Comparison of ENCODE assay signal across 1 cellular context in genomic region chr9:137264067-137264466, GRCh38.
A peak's percentile ranks its signal among the peaks of the same experiment; 100 is the strongest.
TF ChIP-seq lines count a peak whose summit lies in the region.

No MANE protein-coding gene starts in this region.

TF ChIP-seq in HepG2, 621 proteins besides CTCF, POLR2A, EP300 and RAD21:
- TF ChIP-seq ATF4 (CRISPR knock-in tag; IDR thresholded peaks at IDR 0.05) (no peak), HOXD1 (CRISPR knock-in tag; IDR thresholded peaks at IDR 0.05) (no peak), ESRRA (CRISPR knock-in tag; IDR thresholded peaks at IDR 0.05; ENCODE audit: low read depth) (no peak), AGO2 (optimal IDR thresholded peaks at IDR 0.05; ENCODE audit: low read depth, low read length) (peak; percentile 24), ZNF609 (CRISPR knock-in tag; IDR thresholded peaks at IDR 0.05; ENCODE audit: borderline replicate concordance) (no peak), FOXC1 (CRISPR knock-in tag; IDR thresholded peaks at IDR 0.05; ENCODE audit: borderline replicate concordance) (no peak)
- TF ChIP-seq, protein P1, sequence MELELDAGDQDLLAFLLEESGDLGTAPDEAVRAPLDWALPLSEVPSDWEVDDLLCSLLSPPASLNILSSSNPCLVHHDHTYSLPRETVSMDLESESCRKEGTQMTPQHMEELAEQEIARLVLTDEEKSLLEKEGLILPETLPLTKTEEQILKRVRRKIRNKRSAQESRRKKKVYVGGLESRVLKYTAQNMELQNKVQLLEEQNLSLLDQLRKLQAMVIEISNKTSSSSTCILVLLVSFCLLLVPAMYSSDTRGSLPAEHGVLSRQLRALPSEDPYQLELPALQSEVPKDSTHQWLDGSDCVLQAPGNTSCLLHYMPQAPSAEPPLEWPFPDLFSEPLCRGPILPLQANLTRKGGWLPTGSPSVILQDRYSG (CRISPR knock-in tag; IDR thresholded peaks at IDR 0.05) = no peak
TF ChIP-seq in HepG2: peak in this region for 1.
